ENCODE assay signal across 24 cellular contexts in genomic region chr4:130296448-130296847, GRCh38.
"Had no signal": no experiment of that assay in that cellular context is flagged by ENCODE, and none has a peak within 500 bp of the region (broad histone marks: within the 10 kb centered on the region; RNA-seq: fewer than 3 reads in every experiment).

No MANE protein-coding gene starts in this region.

- H3K4me2 ChIP-seq: neural progenitor cell had no signal

- H3K27ac ChIP-seq: neural progenitor cell, ovary, parathyroid adenoma, psoas muscle, right lobe of liver, sigmoid colon, stomach, thoracic aorta, thyroid gland, tibial nerve, upper lobe of left lung, vagina had no signal

- H3K4me3 ChIP-seq: neural progenitor cell, ovary, psoas muscle, right lobe of liver, sigmoid colon, stomach, thoracic aorta, thyroid gland, tibial nerve, upper lobe of left lung, vagina had no signal

- H3K79me2 ChIP-seq: parathyroid adenoma had no signal

- H2AFZ ChIP-seq: parathyroid adenoma had no signal

- FAIRE-seq: small intestine, urothelium cell line had no signal

- H3K27me3 ChIP-seq: neural progenitor cell, ovary, right lobe of liver, sigmoid colon, stomach, thyroid gland, tibial nerve, upper lobe of left lung, vagina had no signal

- DNase-seq: occipital lobe; ovary; posterior cingulate gyrus; psoas muscle; right cardiac atrium; right lobe of liver; sigmoid colon; stimulated activated CD4-positive, alpha-beta T cell treated with anti-CD3 and anti-CD28 coated beads, Interleukin-15, amount 100 ng/mL, for 24 hours; stimulated activated CD4-positive, alpha-beta T cell treated with anti-CD3 and anti-CD28 coated beads, Interleukin-2, amount 100 ng/mL, for 24 hours; stimulated activated CD4-positive, alpha-beta T cell treated with anti-CD3 and anti-CD28 coated beads, Interleukin-2, amount 100 ng/mL, for 48 hours; stimulated activated CD4-positive, alpha-beta T cell treated with anti-CD3 and anti-CD28 coated beads, Interleukin-4, amount 100 ng/mL, for 24 hours; stimulated activated naive B cell treated with anti-CD40 and anti-IgM and Interleukin-4, amounts not matched to agents 10 μg/mL and 1 μg/mL and 100 μg/mL, for 72 hours; stimulated activated naive CD4-positive, alpha-beta T cell treated with Interleukin-2 at 50 U/mL for 16 hours; stomach; thyroid gland; upper lobe of left lung had no signal

- ATAC-seq: psoas muscle; right cardiac atrium; right lobe of liver; stimulated activated effector memory CD8-positive, alpha-beta T cell treated with anti-CD3 and anti-CD28 coated beads, Interleukin-12 subunit alpha, Interleukin-12 subunit beta, amount 100 ng/mL, for 72 hours; stimulated activated naive B cell treated with anti-CD40 and anti-IgM and Interleukin-4, amounts not matched to agents 10 μg/mL and 1 μg/mL and 100 μg/mL, for 72 hours had no signal

- H3K36me3 ChIP-seq: neural progenitor cell, ovary, right lobe of liver, sigmoid colon, stomach, thoracic aorta, thyroid gland, tibial nerve, upper lobe of left lung, vagina had no signal

- H3K9me3 ChIP-seq: ovary, psoas muscle, right lobe of liver, sigmoid colon, thoracic aorta, thyroid gland, upper lobe of left lung, vagina had no signal

- H3K4me1 ChIP-seq: parathyroid adenoma, psoas muscle, right lobe of liver, sigmoid colon, stomach, thyroid gland, tibial nerve, upper lobe of left lung, vagina had no signal

- H3K9ac ChIP-seq: neural progenitor cell, parathyroid adenoma had no signal
